ENCODE assay signal across 8 cellular contexts in genomic region chr20:32358883-32359632, GRCh38. TPM values are rescaled to one million over a fixed set of nuclear protein-coding genes. Genes with fewer than 3 reads are reported as not detected.
DNase-seq lines count a peak whose midpoint lies in the region; ATAC-seq and TF ChIP-seq lines count a peak whose summit lies in the region.

No MANE protein-coding gene starts in this region.

- TF ChIP-seq EP300 in upper lobe of left lung (IDR thresholded peaks at IDR 0.05): peak in 1 of 4 donors; percentile 3

- peaks cover 0 to 75% (median 31%) of the 10 kb centered on the region in 12 donors for H3K4me1 ChIP-seq in heart left ventricle
- H3K4me1 ChIP-seq in upper lobe of left lung: peaks cover 26 to 62% (median 48%) of the 10 kb centered on the region in 4 donors

- H3K4me3 Mint-ChIP-seq in IgD-negative memory B cell: peak overlapping the region; percentile 93 to 95 (median 94)
- H3K4me3 Mint-ChIP-seq in activated naive CD8-positive, alpha-beta T cell treated with anti-CD3 and anti-CD28 coated beads, Interleukin-2, amount 10 ng/mL, durations not matched to agents 7 days and 5 days: peak overlapping the region; percentile 96

- H3K27me3 ChIP-seq in heart left ventricle: no peaks in the 10 kb centered on the region
- no peaks in the 10 kb centered on the region for H3K27me3 ChIP-seq in upper lobe of left lung

- H3K9me3 Mint-ChIP-seq in IgD-negative memory B cell: no peaks in the 10 kb centered on the region
- H3K9me3 Mint-ChIP-seq in activated naive CD8-positive, alpha-beta T cell treated with anti-CD3 and anti-CD28 coated beads, Interleukin-2, amount 10 ng/mL, durations not matched to agents 7 days and 5 days: no peaks in the 10 kb centered on the region

- TF ChIP-seq CTCF in heart left ventricle (IDR thresholded peaks at IDR 0.05) (no peak), upper lobe of left lung (IDR thresholded peaks at IDR 0.05) (no peak)

- DNase-seq in NCI-H1417 (lab: John Stamatoyannopoulos, UW) (peak; percentile 43 to 73 (median 60)), NCI-H1417 treated with DMSO at 0.1 percent for 48 hours (lab: John Stamatoyannopoulos, UW) (no peak), SKM-1 treated with dmso at 0.1 percent for 144 hours (lab: John Stamatoyannopoulos, UW; ENCODE audit: unreplicated experiment) (peak; percentile 14), heart left ventricle (peak; percentile 81 to 86 (median 84)), pons (ENCODE audit: low spot score) (peak; percentile 56), upper lobe of left lung (peak; percentile 85 to 93)
- peak; percentile 84 for DNase-seq in activated naive CD8-positive, alpha-beta T cell treated with anti-CD3 and anti-CD28 coated beads, Interleukin-2, amount 10 ng/mL, durations not matched to agents 7 days and 5 days

- POLR2A ChIA-PET in activated naive CD8-positive, alpha-beta T cell treated with anti-CD3 and anti-CD28 coated beads, Interleukin-2, amount 10 ng/mL, durations not matched to agents 7 days and 5 days (lab: Charles Lee): interaction anchor here (0.5 to 1.9 kb wide), 13 partner anchors 9 to 226 kb away, joined by 3 to 8 read pairs (median 4); partner anchors contain the start of gene NOL4L

- peak overlapping the region; percentile 94 to 98 (median 95) for H3K27ac Mint-ChIP-seq in IgD-negative memory B cell
- peak overlapping the region; percentile 94 for H3K27ac Mint-ChIP-seq in activated naive CD8-positive, alpha-beta T cell treated with anti-CD3 and anti-CD28 coated beads, Interleukin-2, amount 10 ng/mL, durations not matched to agents 7 days and 5 days

- peak; percentile 26 for ATAC-seq in activated naive CD8-positive, alpha-beta T cell treated with anti-CD3 and anti-CD28 coated beads, Interleukin-2, amount 10 ng/mL, durations not matched to agents 7 days and 5 days (ENCODE audit: low read depth)
- ATAC-seq in heart left ventricle (peak; percentile 7 to 52 (median 50)), upper lobe of left lung (ENCODE audit: low FRiP score in 2 of 2) (peak; percentile 50 to 68)

- WGBS in heart left ventricle, 4 donors: 0 to 1% (median 1%) methylated on average over 25 to 46 of the region's 46 CpGs
- 1 to 6% methylated on average over 3 to 13 of the region's 46 CpGs for WGBS in upper lobe of left lung, 2 donors

- no peaks in the 10 kb centered on the region for H3K27me3 Mint-ChIP-seq in IgD-negative memory B cell
- no peaks in the 10 kb centered on the region for H3K27me3 Mint-ChIP-seq in activated naive CD8-positive, alpha-beta T cell treated with anti-CD3 and anti-CD28 coated beads, Interleukin-2, amount 10 ng/mL, durations not matched to agents 7 days and 5 days

- no peaks in the 10 kb centered on the region for H3K36me3 Mint-ChIP-seq in IgD-negative memory B cell
- H3K36me3 Mint-ChIP-seq in activated naive CD8-positive, alpha-beta T cell treated with anti-CD3 and anti-CD28 coated beads, Interleukin-2, amount 10 ng/mL, durations not matched to agents 7 days and 5 days: peaks cover 10% of the 10 kb centered on the region

- peak overlapping the region; percentile 89 to 100 (median 98) for H3K27ac ChIP-seq in heart left ventricle
- H3K27ac ChIP-seq in upper lobe of left lung: peak overlapping the region; percentile 97 to 98 (median 98)

- no peaks in the 10 kb centered on the region for H3K36me3 ChIP-seq in heart left ventricle
- no peaks in the 10 kb centered on the region for H3K36me3 ChIP-seq in upper lobe of left lung

- H3K9me3 ChIP-seq in heart left ventricle (peaks cover 0 to 6% (median 0%) of the 10 kb centered on the region in 12 donors), upper lobe of left lung (no peaks in the 10 kb centered on the region)

- H3K4me1 Mint-ChIP-seq in IgD-negative memory B cell: peaks cover 62 to 68% (median 63%) of the 10 kb centered on the region in 3 donors
- H3K4me1 Mint-ChIP-seq in activated naive CD8-positive, alpha-beta T cell treated with anti-CD3 and anti-CD28 coated beads, Interleukin-2, amount 10 ng/mL, durations not matched to agents 7 days and 5 days: peaks cover 51% of the 10 kb centered on the region

- intact Hi-C loops in heart left ventricle (cut with DNase I): loop anchor here in 6 of 10 donors (1.0 to 10.0 kb wide), 13 partner anchors 24 to 157 kb away; partner anchors contain the start of genes PLAGL2 (in 2 of the 6), POFUT1 (in 2 of the 6) and KIF3B (in 1 of the 6)

- TF ChIP-seq POLR2A in heart left ventricle (IDR thresholded peaks at IDR 0.05) (peak in 1 of 2 donors; percentile 58), upper lobe of left lung (IDR thresholded peaks at IDR 0.05) (peak in 3 of 4 donors; percentile 33 to 57 (median 36))

- peak overlapping the region; percentile 64 to 97 (median 82) for H3K4me3 ChIP-seq in heart left ventricle
- H3K4me3 ChIP-seq in upper lobe of left lung: peak overlapping the region; percentile 71 to 97 (median 90)

RNA-seq across cellular contexts. Expression of gene ASXL1, which starts 0.9 kb away (rescaled TPM):
- polyA plus RNA-seq in IgD-negative memory B cell (24.5 TPM), heart left ventricle (10 to 100 TPM; 15.1 to 18.2 TPM)
- 100 to 1,000 TPM; 102 to 107 TPM for total RNA-seq in activated naive CD8-positive, alpha-beta T cell treated with anti-CD3 and anti-CD28 coated beads, Interleukin-2, amount 10 ng/mL, durations not matched to agents 7 days and 5 days
- total RNA-seq in heart left ventricle (10 to 100 TPM; 16.8 to 50.1 (median 27.1) TPM), upper lobe of left lung (100 to 1,000 TPM in 3 of 6 donors, 10 to 100 TPM in 3; 60.6 to 389 (median 88.5) TPM)
